Comparison of ENCODE assay signal across 5 cellular contexts in genomic region chr6:149460249-149460648, GRCh38. TPM values are rescaled to one million over a fixed set of nuclear protein-coding genes. Genes with fewer than 3 reads are reported as not detected.
"Had no signal": no experiment of that assay in that cellular context is flagged by ENCODE, and none has a peak within 500 bp of the region (broad histone marks: within the 10 kb centered on the region; RNA-seq: fewer than 3 reads in every experiment).

No MANE protein-coding gene starts in this region.

RNA-seq across cellular contexts. Expression of gene ZC3H12D, which starts 24.6 kb away (rescaled TPM):
- total RNA-seq: HT-29, LHCN-M2, MCF 10A, PC-3, SK-MEL-5 had no signal
